ENCODE assay signal across 1 cellular context in the genomic region with DNA sequence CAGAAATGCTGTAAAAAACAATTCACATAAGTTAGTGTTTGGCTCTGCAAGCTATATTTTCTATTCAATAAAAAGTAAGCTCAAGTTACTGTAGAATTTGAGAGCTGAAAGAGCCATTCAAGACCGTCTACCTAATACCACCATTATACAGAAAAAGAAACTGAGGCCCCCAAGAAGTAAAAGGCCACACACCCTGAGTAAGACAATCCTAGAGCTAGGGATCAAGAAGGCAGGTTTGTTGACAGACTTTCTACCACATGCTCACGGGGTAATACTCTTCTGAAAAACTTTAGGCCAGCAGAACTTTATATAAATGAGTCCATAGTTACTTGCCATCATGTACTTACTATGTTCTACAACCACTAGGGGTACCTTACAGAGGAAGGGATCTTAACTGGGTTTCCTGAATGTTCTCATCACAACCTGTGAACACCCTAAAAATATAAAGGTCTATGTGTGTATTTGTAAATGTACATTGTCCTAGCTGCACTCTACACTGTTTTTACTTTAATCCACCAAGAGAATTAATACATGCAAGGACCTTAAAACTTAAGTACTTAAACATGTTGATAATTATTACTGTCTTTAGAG.
TF ChIP-seq lines count a peak whose summit lies in the region.

No MANE protein-coding gene starts in this region.

TF ChIP-seq in K562, 482 proteins besides CTCF, POLR2A, EP300 and RAD21:
- peak; percentile 72 for TF ChIP-seq RBM25 (IDR thresholded peaks at IDR 0.05; ENCODE audit: low read depth, low read length, severe bottlenecking)
- TF ChIP-seq ZNF134 (CRISPR knock-in tag; conservative IDR thresholded peaks at IDR 0.05): no peak
- TF ChIP-seq, protein P1, sequence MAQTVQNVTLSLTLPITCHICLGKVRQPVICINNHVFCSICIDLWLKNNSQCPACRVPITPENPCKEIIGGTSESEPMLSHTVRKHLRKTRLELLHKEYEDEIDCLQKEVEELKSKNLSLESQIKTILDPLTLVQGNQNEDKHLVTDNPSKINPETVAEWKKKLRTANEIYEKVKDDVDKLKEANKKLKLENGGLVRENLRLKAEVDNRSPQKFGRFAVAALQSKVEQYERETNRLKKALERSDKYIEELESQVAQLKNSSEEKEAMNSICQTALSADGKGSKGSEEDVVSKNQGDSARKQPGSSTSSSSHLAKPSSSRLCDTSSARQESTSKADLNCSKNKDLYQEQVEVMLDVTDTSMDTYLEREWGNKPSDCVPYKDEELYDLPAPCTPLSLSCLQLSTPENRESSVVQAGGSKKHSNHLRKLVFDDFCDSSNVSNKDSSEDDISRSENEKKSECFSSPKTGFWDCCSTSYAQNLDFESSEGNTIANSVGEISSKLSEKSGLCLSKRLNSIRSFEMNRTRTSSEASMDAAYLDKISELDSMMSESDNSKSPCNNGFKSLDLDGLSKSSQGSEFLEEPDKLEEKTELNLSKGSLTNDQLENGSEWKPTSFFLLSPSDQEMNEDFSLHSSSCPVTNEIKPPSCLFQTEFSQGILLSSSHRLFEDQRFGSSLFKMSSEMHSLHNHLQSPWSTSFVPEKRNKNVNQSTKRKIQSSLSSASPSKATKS (CRISPR knock-in tag; IDR thresholded peaks at IDR 0.05): no peak
- peak; percentile 65; the same call in 1 of the 2 replicates for TF ChIP-seq BCOR (IDR thresholded peaks at IDR 0.05)
- TF ChIP-seq, protein P2, sequence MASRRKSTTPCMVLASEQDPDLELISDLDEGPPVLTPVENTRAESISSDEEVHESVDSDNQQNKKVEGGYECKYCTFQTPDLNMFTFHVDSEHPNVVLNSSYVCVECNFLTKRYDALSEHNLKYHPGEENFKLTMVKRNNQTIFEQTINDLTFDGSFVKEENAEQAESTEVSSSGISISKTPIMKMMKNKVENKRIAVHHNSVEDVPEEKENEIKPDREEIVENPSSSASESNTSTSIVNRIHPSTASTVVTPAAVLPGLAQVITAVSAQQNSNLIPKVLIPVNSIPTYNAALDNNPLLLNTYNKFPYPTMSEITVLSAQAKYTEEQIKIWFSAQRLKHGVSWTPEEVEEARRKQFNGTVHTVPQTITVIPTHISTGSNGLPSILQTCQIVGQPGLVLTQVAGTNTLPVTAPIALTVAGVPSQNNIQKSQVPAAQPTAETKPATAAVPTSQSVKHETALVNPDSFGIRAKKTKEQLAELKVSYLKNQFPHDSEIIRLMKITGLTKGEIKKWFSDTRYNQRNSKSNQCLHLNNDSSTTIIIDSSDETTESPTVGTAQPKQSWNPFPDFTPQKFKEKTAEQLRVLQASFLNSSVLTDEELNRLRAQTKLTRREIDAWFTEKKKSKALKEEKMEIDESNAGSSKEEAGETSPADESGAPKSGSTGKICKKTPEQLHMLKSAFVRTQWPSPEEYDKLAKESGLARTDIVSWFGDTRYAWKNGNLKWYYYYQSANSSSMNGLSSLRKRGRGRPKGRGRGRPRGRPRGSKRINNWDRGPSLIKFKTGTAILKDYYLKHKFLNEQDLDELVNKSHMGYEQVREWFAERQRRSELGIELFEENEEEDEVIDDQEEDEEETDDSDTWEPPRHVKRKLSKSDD (conservative IDR thresholded peaks at IDR 0.05; ENCODE audit: low read length): no peak
- TF ChIP-seq, protein P3, sequence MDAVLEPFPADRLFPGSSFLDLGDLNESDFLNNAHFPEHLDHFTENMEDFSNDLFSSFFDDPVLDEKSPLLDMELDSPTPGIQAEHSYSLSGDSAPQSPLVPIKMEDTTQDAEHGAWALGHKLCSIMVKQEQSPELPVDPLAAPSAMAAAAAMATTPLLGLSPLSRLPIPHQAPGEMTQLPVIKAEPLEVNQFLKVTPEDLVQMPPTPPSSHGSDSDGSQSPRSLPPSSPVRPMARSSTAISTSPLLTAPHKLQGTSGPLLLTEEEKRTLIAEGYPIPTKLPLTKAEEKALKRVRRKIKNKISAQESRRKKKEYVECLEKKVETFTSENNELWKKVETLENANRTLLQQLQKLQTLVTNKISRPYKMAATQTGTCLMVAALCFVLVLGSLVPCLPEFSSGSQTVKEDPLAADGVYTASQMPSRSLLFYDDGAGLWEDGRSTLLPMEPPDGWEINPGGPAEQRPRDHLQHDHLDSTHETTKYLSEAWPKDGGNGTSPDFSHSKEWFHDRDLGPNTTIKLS (IDR thresholded peaks at IDR 0.05; ENCODE audit: borderline replicate concordance, low read depth): no peak
- peak; percentile 38 for TF ChIP-seq CTCFL (IDR thresholded peaks at IDR 0.05; ENCODE audit: borderline replicate concordance, insufficient read depth, low read depth, low read length, poor library complexity, severe bottlenecking)
